In genomic region chr19:6199240-6199983, GRCh38 we compare ENCODE assay signal across 8 cellular contexts.
DNase-seq lines count a peak whose midpoint lies in the region; ATAC-seq and TF ChIP-seq lines count a peak whose summit lies in the region.

No MANE protein-coding gene starts in this region.

- H3K4me3 ChIP-seq in osteoblast (ENCODE audit: insufficient read depth, low read length) (peak overlapping the region; percentile 97), thoracic aorta (peak overlapping the region; percentile 75)

- H3K4me1 Mint-ChIP-seq in activated naive CD8-positive, alpha-beta T cell treated with anti-CD3 and anti-CD28 coated beads for 36 hours: peaks cover 9% of the 10 kb centered on the region

- no peaks in the 10 kb centered on the region for H3K27me3 Mint-ChIP-seq in activated naive CD8-positive, alpha-beta T cell treated with anti-CD3 and anti-CD28 coated beads for 36 hours

- H2AFZ ChIP-seq in osteoblast (ENCODE audit: low read length): peak overlapping the region; percentile 100

- peak overlapping the region; percentile 90 for H3K27ac Mint-ChIP-seq in activated naive CD8-positive, alpha-beta T cell treated with anti-CD3 and anti-CD28 coated beads for 36 hours

- TF ChIP-seq CTCF in GM10266 (IDR thresholded peaks at IDR 0.05; ENCODE audit: control insufficient read depth, insufficient read depth, low read depth, missing control alignments): no peak
- TF ChIP-seq CTCF in osteoblast (IDR thresholded peaks at IDR 0.05; ENCODE audit: extremely low read depth, low read depth, low read length): no peak
- peak; percentile 53 for TF ChIP-seq CTCF in thoracic aorta (IDR thresholded peaks at IDR 0.05)

- H3K4me1 ChIP-seq in osteoblast (ENCODE audit: insufficient read depth, low read length): peaks cover 17% of the 10 kb centered on the region
- peaks cover 0 to 6% of the 10 kb centered on the region in 2 donors for H3K4me1 ChIP-seq in thoracic aorta (ENCODE audit: control insufficient read depth in 1 of 2, low read depth in 2 of 2)

- H3K27ac ChIP-seq in osteoblast (ENCODE audit: low read depth, low read length): peak overlapping the region; percentile 55
- peak overlapping the region in 1 of 2 donors; percentile 34 for H3K27ac ChIP-seq in thoracic aorta

- intact Hi-C loops in head of caudate nucleus (cut with DNase I): no loop called here

- no peaks in the 10 kb centered on the region for H3K27me3 ChIP-seq in osteoblast (ENCODE audit: insufficient read depth, low read length)
- no peaks in the 10 kb centered on the region for H3K27me3 ChIP-seq in thoracic aorta (replicated peaks; ENCODE audit: insufficient read depth)

- DNase-seq in GM10266 (ENCODE audit: extremely low spot score) (peak; percentile 99), NCI-H1092 treated with DMSO at 0.1 percent for 48 hours (lab: John Stamatoyannopoulos, UW) (peak; percentile 100), head of caudate nucleus (peak; percentile 87 to 98 (median 95)), osteoblast (ENCODE audit: insufficient read length, low spot score, missing footprints) (peak; percentile 100), thoracic aorta (ENCODE audit: low spot score) (peak; percentile 96)
- DNase-seq in activated naive CD8-positive, alpha-beta T cell treated with anti-CD3 and anti-CD28 coated beads for 36 hours: peak; percentile 99

- no peaks in the 10 kb centered on the region for H3K36me3 ChIP-seq in osteoblast (ENCODE audit: insufficient read depth, low read length)
- no peaks in the 10 kb centered on the region for H3K36me3 ChIP-seq in thoracic aorta

- no peaks in the 10 kb centered on the region for H4K20me1 ChIP-seq in osteoblast (ENCODE audit: insufficient read depth, low read length)

- H3K9me3 ChIP-seq in osteoblast (ENCODE audit: low read depth, low read length): no peaks in the 10 kb centered on the region
- H3K9me3 ChIP-seq in thoracic aorta: no peaks in the 10 kb centered on the region

- H3K4me2 ChIP-seq in osteoblast (ENCODE audit: insufficient read depth, low read length): peak overlapping the region; percentile 99

- H3K79me2 ChIP-seq in osteoblast (ENCODE audit: insufficient read depth, low read length): peaks cover 18% of the 10 kb centered on the region

- ATAC-seq in HG02588 (IDR thresholded peaks at IDR 0.05; ENCODE audit: unreplicated experiment): peak; percentile 81
- peak; percentile 91 for ATAC-seq in SK-N-SH treated with all-trans-retinoic acid at 6 μM for 48 hours
- peak; percentile 95 for ATAC-seq in thoracic aorta (ENCODE audit: insufficient number of reproducible peaks, low FRiP score, low read depth)

- peaks cover 25% of the 10 kb centered on the region for H3K36me3 Mint-ChIP-seq in activated naive CD8-positive, alpha-beta T cell treated with anti-CD3 and anti-CD28 coated beads for 36 hours

- no peaks in the 10 kb centered on the region for H3K9me3 Mint-ChIP-seq in activated naive CD8-positive, alpha-beta T cell treated with anti-CD3 and anti-CD28 coated beads for 36 hours

- peak overlapping the region; percentile 98 for H3K4me3 Mint-ChIP-seq in activated naive CD8-positive, alpha-beta T cell treated with anti-CD3 and anti-CD28 coated beads for 36 hours

TF ChIP-seq in SK-N-SH treated with all-trans-retinoic acid at 6 μM for 48 hours, 23 proteins besides CTCF, POLR2A, EP300 and RAD21:
- no peak for TF ChIP-seq SNAI2 (CRISPR knock-in tag; IDR thresholded peaks at IDR 0.05)
- TF ChIP-seq RARB (CRISPR knock-in tag; IDR thresholded peaks at IDR 0.05): no peak
- TF ChIP-seq ZNF70 (CRISPR knock-in tag; IDR thresholded peaks at IDR 0.05): peak; percentile 65; the same call in 1 of the 2 replicates
- no peak for TF ChIP-seq OSR1 (CRISPR knock-in tag; IDR thresholded peaks at IDR 0.05)
- TF ChIP-seq, protein P1, sequence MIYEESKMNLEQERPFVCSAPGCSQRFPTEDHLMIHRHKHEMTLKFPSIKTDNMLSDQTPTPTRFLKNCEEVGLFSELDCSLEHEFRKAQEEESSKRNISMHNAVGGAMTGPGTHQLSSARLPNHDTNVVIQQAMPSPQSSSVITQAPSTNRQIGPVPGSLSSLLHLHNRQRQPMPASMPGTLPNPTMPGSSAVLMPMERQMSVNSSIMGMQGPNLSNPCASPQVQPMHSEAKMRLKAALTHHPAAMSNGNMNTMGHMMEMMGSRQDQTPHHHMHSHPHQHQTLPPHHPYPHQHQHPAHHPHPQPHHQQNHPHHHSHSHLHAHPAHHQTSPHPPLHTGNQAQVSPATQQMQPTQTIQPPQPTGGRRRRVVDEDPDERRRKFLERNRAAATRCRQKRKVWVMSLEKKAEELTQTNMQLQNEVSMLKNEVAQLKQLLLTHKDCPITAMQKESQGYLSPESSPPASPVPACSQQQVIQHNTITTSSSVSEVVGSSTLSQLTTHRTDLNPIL (CRISPR knock-in tag; IDR thresholded peaks at IDR 0.05; ENCODE audit: low read depth): no peak
- no peak for TF ChIP-seq TOX (CRISPR knock-in tag; IDR thresholded peaks at IDR 0.05; ENCODE audit: borderline replicate concordance)
